ENCODE assay signal across 18 cellular contexts in the genomic region with DNA sequence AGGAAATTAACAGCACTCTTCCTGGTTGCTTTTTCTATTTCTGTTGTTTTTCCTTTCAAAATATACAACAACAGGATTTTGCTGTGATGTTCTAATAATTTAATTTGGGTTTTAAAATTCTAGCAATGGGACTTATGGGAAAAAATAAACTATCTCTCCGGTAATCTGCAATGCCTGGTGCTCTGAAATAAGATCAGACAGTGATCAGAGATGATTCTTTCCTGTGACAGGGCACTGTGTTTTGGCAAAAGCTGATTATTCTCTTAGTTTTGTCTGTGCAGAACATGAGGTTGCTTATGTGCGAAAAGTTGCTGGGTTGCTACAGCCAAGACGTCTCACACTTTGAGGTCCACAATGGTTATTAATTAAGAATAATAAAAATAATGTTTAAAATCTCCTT.
DNase-seq lines count a peak whose midpoint lies in the region; ATAC-seq and TF ChIP-seq lines count a peak whose summit lies in the region.
"Had no signal": no experiment of that assay in that cellular context is flagged by ENCODE, and none has a peak within 500 bp of the region (broad histone marks: within the 10 kb centered on the region; RNA-seq: fewer than 3 reads in every experiment).

No MANE protein-coding gene starts in this region.

- H3K4me1 ChIP-seq in left ventricle myocardium inferior (peaks cover 23% of the 10 kb centered on the region), heart right ventricle (peaks cover 0 to 20% (median 3%) of the 10 kb centered on the region in 9 donors), SK-N-SH (ENCODE audit: control insufficient read depth in 1 of 2, insufficient read depth in 2 of 2, low read depth in 1 of 2, low read length in 1 of 2) (peaks cover 18 to 34% of the 10 kb centered on the region in 2 experiments; a peak in 3 of 4 replicates), sigmoid colon (peaks cover 0 to 42% (median 28%) of the 10 kb centered on the region in 4 donors)

- H3F3A ChIP-seq in SK-N-SH (replicated peaks; ENCODE audit: insufficient read depth) = peaks cover 4% of the 10 kb centered on the region

- TF ChIP-seq EP300 in SK-N-SH (IDR thresholded peaks at IDR 0.05; ENCODE audit: borderline replicate concordance in 1 of 2, low read depth in 1 of 2, low read length in 1 of 2) (peak; percentile 29 to 98; a peak in 2 of 4 replicates), sigmoid colon (IDR thresholded peaks at IDR 0.05) (no peak)

- no peaks in the 10 kb centered on the region for H3K27me3 ChIP-seq in left ventricle myocardium inferior (ENCODE audit: low read depth)
- H3K27me3 ChIP-seq in heart right ventricle = no peaks in the 10 kb centered on the region
- no peaks in the 10 kb centered on the region for H3K27me3 ChIP-seq in SK-N-SH (ENCODE audit: insufficient read depth)
- no peaks in the 10 kb centered on the region for H3K27me3 ChIP-seq in sigmoid colon
- H3K27me3 ChIP-seq: BLaER1 treated with 17β-estradiol and CSF1 and Interleukin-3, amounts not matched to agents 10 nM and 100 nM had no signal

- no peaks in the 10 kb centered on the region for H3K9me2 ChIP-seq in SK-N-SH

- H2AFZ ChIP-seq in SK-N-SH (ENCODE audit: low read depth) = peak overlapping the region; percentile 74

- POLR2A ChIA-PET in SK-N-SH (lab: Yijun Ruan, JAX) = interaction anchor here (0.6 to 5.4 kb wide), 18 partner anchors 13 to 484 kb away, joined by 3 to 160 read pairs (median 10); partner anchors contain the start of gene HAND2

- no peak overlapping the region for H3K9ac ChIP-seq in SK-N-SH
- H3K9ac ChIP-seq: BLaER1 treated with 17β-estradiol and CSF1 and Interleukin-3, amounts not matched to agents 10 nM and 100 nM had no signal

- whole genome bisulfite sequencing in heart right ventricle, 2 donors = 85 to 88% methylated on average over 3 of the region's 3 CpGs
- WGBS in SK-N-SH (ENCODE audit: low lambda C conversion rate) = 33% methylated on average over 3 of the region's 3 CpGs
- WGBS in sigmoid colon, 2 donors = 90% methylated on average over 3 of the region's 3 CpGs

- intact Hi-C loops in left ventricle myocardium inferior (cut with micrococcal nuclease) (no loop called here), heart right ventricle (cut with DNase I) (loop anchor here in 8 of 10 donors (2.0 to 10.0 kb wide), 9 partner anchors 163 to 557 kb away; no protein-coding TSS in a partner anchor), sigmoid colon (cut with DNase I) (loop anchor here (5.0 kb wide), 2 partner anchors 55 to 460 kb away; partner anchors contain the start of gene HAND2)

- H3K79me2 ChIP-seq in SK-N-SH (ENCODE audit: insufficient read depth) = no peaks in the 10 kb centered on the region

- no peaks in the 10 kb centered on the region for H4K20me1 ChIP-seq in SK-N-SH (ENCODE audit: insufficient read depth)
- H4K20me1 ChIP-seq: BLaER1 treated with 17β-estradiol and CSF1 and Interleukin-3, amounts not matched to agents 10 nM and 100 nM had no signal

- peak; percentile 34 for TF ChIP-seq RAD21 in SK-N-SH (IDR thresholded peaks at IDR 0.05; ENCODE audit: low read length)

- H3K36me3 ChIP-seq in left ventricle myocardium inferior (no peaks in the 10 kb centered on the region), heart right ventricle (no peaks in the 10 kb centered on the region), SK-N-SH (replicated peaks in 1 of 2; ENCODE audit: control insufficient read depth in 1 of 2, insufficient read depth in 2 of 2, low read length in 1 of 2) (no peaks in the 10 kb centered on the region), sigmoid colon (no peaks in the 10 kb centered on the region)
- H3K36me3 ChIP-seq: BLaER1 treated with 17β-estradiol and CSF1 and Interleukin-3, amounts not matched to agents 10 nM and 100 nM had no signal

- TF ChIP-seq POLR2A in sigmoid colon (IDR thresholded peaks at IDR 0.05) = no peak

- CTCF ChIA-PET in SK-N-SH (lab: Yijun Ruan, JAX) = interaction anchor here (0.6 to 5.7 kb wide), 20 partner anchors 9 to 481 kb away, joined by 3 to 66 read pairs (median 6); no protein-coding TSS in a partner anchor

- TF ChIP-seq CTCF in left ventricle myocardium inferior (IDR thresholded peaks at IDR 0.05; ENCODE audit: borderline replicate concordance) (no peak), heart right ventricle (IDR thresholded peaks at IDR 0.05) (no peak), SK-N-SH (IDR thresholded peaks at IDR 0.05) (no peak), sigmoid colon (IDR thresholded peaks at IDR 0.05) (no peak)

- no peak for DNase-seq in left ventricle myocardium inferior
- DNase-seq in heart right ventricle = no peak
- DNase-seq in SK-N-SH = no peak
- no peak for DNase-seq in sigmoid colon
- no peak for DNase-seq in stimulated activated CD4-positive, alpha-beta T cell treated with anti-CD3 and anti-CD28 coated beads, Interleukin-1b, Interleukin-23, amount 100 ng/mL, for 48 hours
- no peak for DNase-seq in NCI-H1048 (lab: John Stamatoyannopoulos, UW)
- DNase-seq: 8988T; Calu3; CD8-positive, alpha-beta T cell; DMS79 treated with DMSO at 0.1 percent for 48 hours; GF-D8; GOT3; H7; HFFc6 had no signal

- peak overlapping the region; percentile 2 for H3K27ac ChIP-seq in left ventricle myocardium inferior (replicated peaks)
- H3K27ac ChIP-seq in heart right ventricle = peak overlapping the region in 1 of 10 donors; percentile 66
- peak overlapping the region; percentile 17 to 100; a peak in 3 of 4 replicates for H3K27ac ChIP-seq in SK-N-SH (ENCODE audit: low read depth in 2 of 2, low read length in 1 of 2)
- H3K27ac ChIP-seq in sigmoid colon = peak overlapping the region in 3 of 4 donors; percentile 24 to 73 (median 62)
- H3K27ac ChIP-seq: BLaER1 treated with 17β-estradiol and CSF1 and Interleukin-3, amounts not matched to agents 10 nM and 100 nM had no signal

- no peaks in the 10 kb centered on the region for H3K9me3 ChIP-seq in left ventricle myocardium inferior (replicated peaks)
- H3K9me3 ChIP-seq in heart right ventricle = no peaks in the 10 kb centered on the region
- H3K9me3 ChIP-seq in SK-N-SH = no peaks in the 10 kb centered on the region
- no peaks in the 10 kb centered on the region for H3K9me3 ChIP-seq in sigmoid colon
- H3K9me3 ChIP-seq: BLaER1 treated with 17β-estradiol and CSF1 and Interleukin-3, amounts not matched to agents 10 nM and 100 nM had no signal

- ATAC-seq in heart right ventricle = no peak
- ATAC-seq in HG03097 (IDR thresholded peaks at IDR 0.05; ENCODE audit: low FRiP score, unreplicated experiment) = no peak
- ATAC-seq: CD8-positive, alpha-beta T cell; HCT116; HepG2 had no signal

- H3K4me3 ChIP-seq in left ventricle myocardium inferior (no peak overlapping the region), heart right ventricle (no peak overlapping the region), SK-N-SH (ENCODE audit: low read depth in 2 of 2, low read length in 1 of 2) (no peak overlapping the region), sigmoid colon (no peak overlapping the region)
- H3K4me3 ChIP-seq: BLaER1 treated with 17β-estradiol and CSF1 and Interleukin-3, amounts not matched to agents 10 nM and 100 nM had no signal

- H3K4me2 ChIP-seq in SK-N-SH = no peak overlapping the region
- H3K4me2 ChIP-seq: BLaER1 treated with 17β-estradiol and CSF1 and Interleukin-3, amounts not matched to agents 10 nM and 100 nM had no signal

TF ChIP-seq in SK-N-SH, 30 proteins besides CTCF, POLR2A, EP300 and RAD21 (continues in another document):
- no peak for TF ChIP-seq SMC3 (IDR thresholded peaks at IDR 0.05; ENCODE audit: low read depth, low read length)
- peak; percentile 70; the same call in 1 of the 2 replicates for TF ChIP-seq RCOR1 (IDR thresholded peaks at IDR 0.05; ENCODE audit: low read length)
- TF ChIP-seq FOXJ3 (CRISPR knock-in tag; IDR thresholded peaks at IDR 0.05) = peak; percentile 63
- TF ChIP-seq FOSL2 (IDR thresholded peaks at IDR 0.05; ENCODE audit: borderline replicate concordance, low read depth) = no peak
- TF ChIP-seq PBX3 (IDR thresholded peaks at IDR 0.05) = no peak
- TF ChIP-seq REST (IDR thresholded peaks at IDR 0.05; ENCODE audit: low read depth, low read length) = no peak
- no peak for TF ChIP-seq EZH2phosphoT487 (IDR thresholded peaks at IDR 0.05; ENCODE audit: borderline replicate concordance, low read depth)
- peak; percentile 35; the same call in 1 of the 2 replicates for TF ChIP-seq MXI1 (IDR thresholded peaks at IDR 0.05; ENCODE audit: low read depth, low read length)
